14 cellular contexts compared by ENCODE assay signal in genomic region chr3:1381647-1382036, GRCh38.
DNase-seq lines count a peak whose midpoint lies in the region; ATAC-seq and TF ChIP-seq lines count a peak whose summit lies in the region.
"Had no signal": no experiment of that assay in that cellular context is flagged by ENCODE, and none has a peak within 500 bp of the region (broad histone marks: within the 10 kb centered on the region; RNA-seq: fewer than 3 reads in every experiment).

No MANE protein-coding gene starts in this region.

- no peak overlapping the region for H3K9ac ChIP-seq in BLaER1

- 33 to 68% methylated on average over 2 to 5 of the region's 5 CpGs for WGBS in transverse colon (ENCODE audit: low coverage in 1 of 2), 2 donors

- H3K4me1 ChIP-seq in BLaER1 = peaks cover 14% of the 10 kb centered on the region
- no peaks in the 10 kb centered on the region for H3K4me1 ChIP-seq in naive thymus-derived CD4-positive, alpha-beta T cell (ENCODE audit: control insufficient read depth in 2 of 2, insufficient read depth in 2 of 2, low read length in 2 of 2)
- H3K4me1 ChIP-seq in transverse colon = no peaks in the 10 kb centered on the region
- H3K4me1 ChIP-seq: pancreas had no signal

- no peak for DNase-seq in naive thymus-derived CD4-positive, alpha-beta T cell
- DNase-seq in effector CD8-positive, alpha-beta T cell (lab: John Stamatoyannopoulos, UW) = no peak
- DNase-seq in transverse colon (no peak), left ventricle myocardium superior (no peak)
- DNase-seq: 8988T; activated T-cell treated with anti-CD3 and anti-CD28 coated beads, Interleukin-2, amount 50 U/mL, for 48 hours; NCI-H1694 treated with DMSO at 0.1 percent for 48 hours; pancreas had no signal

- H3K9me3 ChIP-seq in BLaER1 = no peaks in the 10 kb centered on the region
- peaks cover 0 to 3% (median 0%) of the 10 kb centered on the region in 3 experiments for H3K9me3 ChIP-seq in naive thymus-derived CD4-positive, alpha-beta T cell (ENCODE audit: control insufficient read depth in 2 of 3, low read length in 3 of 3)
- H3K9me3 ChIP-seq in transverse colon = no peaks in the 10 kb centered on the region
- H3K9me3 ChIP-seq: pancreas had no signal

- H3K36me3 ChIP-seq in BLaER1 (no peaks in the 10 kb centered on the region), transverse colon (no peaks in the 10 kb centered on the region)
- H3K36me3 ChIP-seq in naive thymus-derived CD4-positive, alpha-beta T cell (ENCODE audit: control insufficient read depth in 2 of 3, insufficient read depth in 3 of 3, low read length in 3 of 3) = no peaks in the 10 kb centered on the region
- H3K36me3 ChIP-seq: pancreas had no signal

- no peak for TF ChIP-seq POLR2A in transverse colon (IDR thresholded peaks at IDR 0.05)

- H3K9me3 Mint-ChIP-seq in naive thymus-derived CD4-positive, alpha-beta T cell = peaks cover 0 to 12% (median 4%) of the 10 kb centered on the region in 11 donors

- no peak for TF ChIP-seq CTCF in transverse colon (IDR thresholded peaks at IDR 0.05)

- H3K4me3 ChIP-seq in BLaER1 (no peak overlapping the region), transverse colon (no peak overlapping the region)
- H3K4me3 ChIP-seq in naive thymus-derived CD4-positive, alpha-beta T cell (ENCODE audit: low read length) = no peak overlapping the region
- H3K4me3 ChIP-seq: pancreas had no signal

- no peak overlapping the region; the same call in 1 of the 2 replicates for H3K27ac ChIP-seq in BLaER1
- H3K27ac ChIP-seq in naive thymus-derived CD4-positive, alpha-beta T cell (ENCODE audit: low read depth, low read length) = no peak overlapping the region
- no peak overlapping the region for H3K27ac ChIP-seq in transverse colon
- H3K27ac ChIP-seq: pancreas had no signal

- CTCF ChIA-PET in naive thymus-derived CD4-positive, alpha-beta T cell (lab: Charles Lee) = no interaction called here

- H3K4me1 Mint-ChIP-seq in naive thymus-derived CD4-positive, alpha-beta T cell = no peaks in the 10 kb centered on the region

- POLR2A ChIA-PET in naive thymus-derived CD4-positive, alpha-beta T cell (lab: Charles Lee) = no interaction called here

- no peaks in the 10 kb centered on the region for H3K27me3 ChIP-seq in BLaER1
- no peaks in the 10 kb centered on the region for H3K27me3 ChIP-seq in naive thymus-derived CD4-positive, alpha-beta T cell (ENCODE audit: control insufficient read depth in 2 of 2, insufficient read depth in 2 of 2, low read length in 2 of 2)
- H3K27me3 ChIP-seq in transverse colon = no peaks in the 10 kb centered on the region
- H3K27me3 ChIP-seq: pancreas had no signal

- no peaks in the 10 kb centered on the region for H4K20me1 ChIP-seq in BLaER1

- intact Hi-C loops in naive thymus-derived CD4-positive, alpha-beta T cell (cut with micrococcal nuclease) = no loop called here
- intact Hi-C loops in transverse colon (cut with DNase I; ENCODE audit: low total_unique reads) (no loop called here), left ventricle myocardium superior (cut with micrococcal nuclease) (no loop called here)

- peak overlapping the region; percentile 29; the same call in 1 of the 2 replicates for H3K4me2 ChIP-seq in BLaER1

- no peak overlapping the region for H3K27ac Mint-ChIP-seq in naive thymus-derived CD4-positive, alpha-beta T cell
- H3K27ac Mint-ChIP-seq: dendritic cell treated with granulocyte-macrophage colony-stimulating factor and Interleukin-4, amounts not matched to agents 40 ng/mL and 50 ng/mL, for 4 days; type B pancreatic cell had no signal

- no peaks in the 10 kb centered on the region for H3K36me3 Mint-ChIP-seq in naive thymus-derived CD4-positive, alpha-beta T cell

- no peak overlapping the region for H3K4me3 Mint-ChIP-seq in naive thymus-derived CD4-positive, alpha-beta T cell
- H3K4me3 Mint-ChIP-seq: dendritic cell treated with granulocyte-macrophage colony-stimulating factor and Interleukin-4, amounts not matched to agents 40 ng/mL and 50 ng/mL, for 4 days; type B pancreatic cell had no signal

- H3K27me3 Mint-ChIP-seq in naive thymus-derived CD4-positive, alpha-beta T cell = no peaks in the 10 kb centered on the region
- H3K27me3 Mint-ChIP-seq: dendritic cell treated with granulocyte-macrophage colony-stimulating factor and Interleukin-4, amounts not matched to agents 40 ng/mL and 50 ng/mL, for 4 days; type B pancreatic cell had no signal

- no peak for TF ChIP-seq EP300 in transverse colon (IDR thresholded peaks at IDR 0.05; ENCODE audit: low read depth)

- peak; percentile 36 for ATAC-seq in GM19372 (IDR thresholded peaks at IDR 0.05; ENCODE audit: low read depth, unreplicated experiment)
- peak; percentile 52 for ATAC-seq in HG02642 (IDR thresholded peaks at IDR 0.05; ENCODE audit: poor library complexity, unreplicated experiment)
- peak; percentile 38 for ATAC-seq in HG03175 (IDR thresholded peaks at IDR 0.05; ENCODE audit: unreplicated experiment)
- ATAC-seq in naive thymus-derived CD4-positive, alpha-beta T cell = no peak
- no peak for ATAC-seq in left ventricle myocardium superior

- in situ Hi-C loops in transverse colon (cut with MboI; ENCODE audit: low pct_ligation_motif_present in 1 of 4, low pct_unique_long_range_greater_than_20kb in 1 of 4, low sequenced_read_pairs in 3 of 4) = no loop called here

Comparison
In these comparisons a context has a peak if more than half of its experiments do, and no peak if none do; other contexts are left out.
1. ATAC-seq: peak in GM19372 (single experiment), HG02642 (single experiment) and HG03175 (single experiment); none in naive thymus-derived CD4-positive, alpha-beta T cell (single experiment) and left ventricle myocardium superior (single experiment).